Comparison of ENCODE assay signal across 19 cellular contexts in the genomic region with DNA sequence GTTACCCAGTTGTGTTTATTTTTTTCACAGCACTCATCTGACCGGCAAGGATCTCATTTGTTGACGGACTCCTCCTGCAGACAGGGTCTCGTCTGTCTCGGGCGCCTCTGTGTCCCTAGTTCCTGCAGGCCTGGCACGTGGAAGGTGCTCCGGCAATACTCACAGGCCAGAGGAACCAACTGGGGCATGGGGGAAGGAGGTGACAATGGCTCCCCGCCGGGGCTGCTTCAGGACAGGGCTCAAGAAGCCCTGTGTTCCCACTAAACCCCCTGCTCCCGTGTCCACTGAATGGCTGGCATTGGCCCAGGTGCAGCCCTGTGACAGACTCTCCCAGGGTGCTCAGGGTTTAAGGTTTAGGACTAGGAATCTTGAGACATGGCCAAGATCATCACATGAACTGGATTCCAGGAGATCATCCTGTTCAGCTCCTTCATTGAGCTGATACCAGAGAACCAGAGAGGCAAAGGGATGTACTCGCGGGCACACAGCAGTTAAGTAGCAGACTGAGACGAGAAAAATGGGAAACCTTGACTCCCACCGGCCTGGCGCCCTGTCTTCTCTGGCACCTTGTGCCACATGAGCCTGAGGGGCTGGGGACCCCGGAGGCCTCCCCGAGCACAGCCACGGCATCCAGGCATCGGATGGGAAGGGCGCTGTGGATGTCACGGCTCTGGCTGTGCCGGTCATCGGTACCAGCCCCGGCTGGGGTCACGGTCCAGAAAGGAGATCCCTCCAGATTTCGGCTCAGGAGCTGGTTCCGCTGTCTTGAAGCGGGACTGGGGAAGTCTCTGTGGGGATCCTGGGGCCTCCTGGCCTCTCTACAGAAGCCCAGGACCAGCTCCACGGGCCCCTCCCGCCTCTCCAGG.
"Had no signal": no experiment of that assay in that cellular context is flagged by ENCODE, and none has a peak within 500 bp of the region (broad histone marks: within the 10 kb centered on the region; RNA-seq: fewer than 3 reads in every experiment).

No MANE protein-coding gene starts in this region.

- ATAC-seq: activated CD4-positive, CD25-positive, alpha-beta regulatory T cell treated with anti-CD3 and anti-CD28 coated beads, Interleukin-2, amount 50 U/mL, for 24 hours; activated T-cell treated with anti-CD3 and anti-CD28 coated beads, Interleukin-2, amount 50 U/mL, for 4 hours; left lobe of liver; pancreas had no signal

- H3K4me3 Mint-ChIP-seq: activated T-cell treated with anti-CD3 and anti-CD28 coated beads, Interleukin-2, amount 50 U/mL, for 4 hours had no signal

- H3K27ac ChIP-seq: hepatocyte, pancreas had no signal

- H3K9me3 Mint-ChIP-seq: activated T-cell treated with anti-CD3 and anti-CD28 coated beads, Interleukin-2, amount 50 U/mL, for 4 hours had no signal

- DNase-seq: activated CD4-positive, alpha-beta T cell treated with anti-CD3 and anti-CD28 coated beads, Interleukin-2, amount 50 U/mL, for 1 hour; activated CD8-positive, alpha-beta memory T cell treated with anti-CD3 and anti-CD28 coated beads, Interleukin-2, amount 50 U/mL, for 4 hours; activated effector memory CD4-positive, alpha-beta T cell treated with Interleukin-2 at 50 U/mL for 16 hours; activated naive CD4-positive, alpha-beta T cell treated with anti-CD3 and anti-CD28 coated beads, Interleukin-2, amount 50 U/mL, for 16 hours; activated T-cell treated with anti-CD3 and anti-CD28 coated beads, Interleukin-2, amount 50 U/mL, for 4 hours; aorta; cerebellar nuclear complex; dermis blood vessel endothelial cell; effector memory CD4-positive, alpha-beta T cell; foreskin fibroblast; islet precursor cell; mammary epithelial cell; sigmoid colon; stimulated activated CD8-positive, alpha-beta memory T cell treated with anti-CD3 and anti-CD28 coated beads, Interleukin-4, amount 100 ng/mL, for 48 hours; stimulated activated naive CD4-positive, alpha-beta T cell had no signal
